34 cellular contexts compared by ENCODE assay signal in the genomic region with DNA sequence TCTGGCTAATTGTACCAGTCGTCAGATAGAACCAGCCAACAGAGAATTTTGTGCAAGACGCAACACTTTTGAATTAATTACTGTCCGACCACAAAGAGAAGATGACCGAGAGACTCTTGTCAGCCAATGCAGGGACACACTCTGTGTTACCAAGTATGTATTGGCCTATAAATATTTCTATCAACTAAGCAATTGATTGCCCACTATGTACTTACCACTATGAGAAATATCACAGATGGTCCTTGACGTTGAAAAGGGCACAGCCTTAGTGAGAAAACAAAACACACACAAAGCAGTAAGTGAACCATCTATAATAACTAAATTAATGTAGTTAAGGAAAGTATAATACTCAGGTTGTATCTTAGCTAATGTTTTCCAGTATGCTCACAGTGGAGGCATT.
"Had no signal": no experiment of that assay in that cellular context is flagged by ENCODE, and none has a peak within 500 bp of the region (broad histone marks: within the 10 kb centered on the region; RNA-seq: fewer than 3 reads in every experiment).

No MANE protein-coding gene starts in this region.

- H3K9me3 ChIP-seq: adrenal gland, ascending aorta, colonic mucosa had no signal

- H3K27ac Mint-ChIP-seq: activated CD4-positive, alpha-beta memory T cell treated with anti-CD3 and anti-CD28 coated beads for 36 hours; activated CD4-positive, alpha-beta T cell treated with anti-CD3 and anti-CD28 coated beads for 36 hours; activated CD4-positive, alpha-beta T cell treated with anti-CD3 and anti-CD28 coated beads, Interleukin-2, amount 10 ng/mL, durations not matched to agents 24 days and 14 days; activated CD8-positive, alpha-beta memory T cell treated with anti-CD3 and anti-CD28 coated beads, Interleukin-2, amount 10 ng/mL, durations not matched to agents 7 days and 5 days; activated CD8-positive, alpha-beta T cell treated with anti-CD3 and anti-CD28 coated beads, Interleukin-2, amount 10 ng/mL, durations not matched to agents 7 days and 5 days; activated naive CD4-positive, alpha-beta T cell treated with anti-CD3 and anti-CD28 coated beads, Interleukin-2, amount 50 U/mL, for 24 hours; activated naive CD8-positive, alpha-beta T cell treated with anti-CD3 and anti-CD28 coated beads for 36 hours; activated naive CD8-positive, alpha-beta T cell treated with anti-CD3 and anti-CD28 coated beads, Interleukin-2, amount 50 U/mL, for 24 hours; activated T-helper 1 cell treated with anti-CD3 and anti-CD28 coated beads, Interleukin-12 subunit alpha, Interleukin-12 subunit beta, Interleukin-2, Interleukin-4 antibody, amounts not matched to agents 30 ng/mL and 10 ng/mL and 1 ng/mL, durations not matched to agents 14 hours and 24 hours and 36 hours; T-helper 17 cell; T-helper 2 cell treated with Interferon-gamma antibody and Interleukin-4, amounts not matched to agents 5 μg/mL and 100 μg/mL, for 36 hours had no signal

- FAIRE-seq: endometrium, frontal cortex had no signal

- H3K4me3 ChIP-seq: adrenal gland, ascending aorta, cardiac muscle cell, colonic mucosa had no signal

- H3K4me1 Mint-ChIP-seq: activated CD4-positive, alpha-beta T cell treated with anti-CD3 and anti-CD28 coated beads for 36 hours; activated CD8-positive, alpha-beta memory T cell treated with anti-CD3 and anti-CD28 coated beads, Interleukin-2, amount 10 ng/mL, durations not matched to agents 7 days and 5 days; activated naive CD4-positive, alpha-beta T cell treated with anti-CD3 and anti-CD28 coated beads, Interleukin-2, amount 50 U/mL, for 24 hours; activated naive CD8-positive, alpha-beta T cell treated with anti-CD3 and anti-CD28 coated beads, Interleukin-2, amount 50 U/mL, for 24 hours; T-helper 17 cell had no signal

- H3K9me3 Mint-ChIP-seq: activated CD4-positive, alpha-beta memory T cell treated with anti-CD3 and anti-CD28 coated beads for 36 hours; activated CD4-positive, alpha-beta T cell treated with anti-CD3 and anti-CD28 coated beads, Interleukin-2, amount 10 ng/mL, durations not matched to agents 24 days and 14 days; activated naive CD4-positive, alpha-beta T cell treated with anti-CD3 and anti-CD28 coated beads, Interleukin-2, amount 50 U/mL, for 24 hours; activated naive CD8-positive, alpha-beta T cell treated with anti-CD3 and anti-CD28 coated beads for 36 hours; activated naive CD8-positive, alpha-beta T cell treated with anti-CD3 and anti-CD28 coated beads, Interleukin-2, amount 50 U/mL, for 24 hours; activated T-helper 1 cell treated with anti-CD3 and anti-CD28 coated beads, Interleukin-12 subunit alpha, Interleukin-12 subunit beta, Interleukin-2, Interleukin-4 antibody, amounts not matched to agents 30 ng/mL and 10 ng/mL and 1 ng/mL, durations not matched to agents 14 hours and 24 hours and 36 hours; T-helper 2 cell treated with Interferon-gamma antibody and Interleukin-4, amounts not matched to agents 5 μg/mL and 100 μg/mL, for 36 hours had no signal

- DNase-seq: activated CD4-positive, alpha-beta memory T cell treated with anti-CD3 and anti-CD28 coated beads for 36 hours; activated CD4-positive, alpha-beta T cell treated with anti-CD3 and anti-CD28 coated beads for 36 hours; activated CD4-positive, alpha-beta T cell treated with anti-CD3 and anti-CD28 coated beads, Interleukin-2, amount 10 ng/mL, durations not matched to agents 24 days and 14 days; activated CD4-positive, CD25-positive, alpha-beta regulatory T cell; activated CD4-positive, CD25-positive, alpha-beta regulatory T cell treated with anti-CD3 and anti-CD28 coated beads, Interleukin-2, amount 50 U/mL, for 72 hours; activated CD8-positive, alpha-beta memory T cell treated with anti-CD3 and anti-CD28 coated beads, Interleukin-2, amount 10 ng/mL, durations not matched to agents 7 days and 5 days; activated CD8-positive, alpha-beta memory T cell treated with anti-CD3 and anti-CD28 coated beads, Interleukin-2, amount 50 U/mL, for 4 hours; activated CD8-positive, alpha-beta T cell treated with anti-CD3 and anti-CD28 coated beads, Interleukin-2, amount 10 ng/mL, durations not matched to agents 7 days and 5 days; activated gamma-delta T cell treated with Interleukin-2 at 50 U/mL for 16 hours; activated naive CD4-positive, alpha-beta T cell treated with Interleukin-2 at 50 U/mL for 16 hours; activated naive CD8-positive, alpha-beta T cell treated with anti-CD3 and anti-CD28 coated beads for 36 hours; activated naive CD8-positive, alpha-beta T cell treated with anti-CD3 and anti-CD28 coated beads, Interleukin-2, amount 50 U/mL, for 24 hours; activated T-cell treated with anti-CD3 and anti-CD28 coated beads, Interleukin-2, amount 50 U/mL, for 1 hour; activated T-cell treated with anti-CD3 and anti-CD28 coated beads, Interleukin-2, amount 50 U/mL, for 48 hours; adrenal gland; amygdala; central memory CD4-positive, alpha-beta T cell; cerebellar nuclear complex; colonic mucosa; effector CD8-positive, alpha-beta T cell; head of caudate nucleus; hippocampal formation; T-helper 1 cell; T-helper 17 cell; T1000; WERI-Rb-1 had no signal

- H3K27me3 ChIP-seq: adrenal gland, ascending aorta, cardiac muscle cell, colonic mucosa had no signal

- H3K27me3 Mint-ChIP-seq: activated CD4-positive, alpha-beta memory T cell treated with anti-CD3 and anti-CD28 coated beads for 36 hours; activated CD4-positive, alpha-beta T cell treated with anti-CD3 and anti-CD28 coated beads for 36 hours; activated CD4-positive, alpha-beta T cell treated with anti-CD3 and anti-CD28 coated beads, Interleukin-2, amount 10 ng/mL, durations not matched to agents 24 days and 14 days; activated CD8-positive, alpha-beta memory T cell treated with anti-CD3 and anti-CD28 coated beads, Interleukin-2, amount 10 ng/mL, durations not matched to agents 7 days and 5 days; activated naive CD4-positive, alpha-beta T cell treated with anti-CD3 and anti-CD28 coated beads, Interleukin-2, amount 50 U/mL, for 24 hours; activated naive CD8-positive, alpha-beta T cell treated with anti-CD3 and anti-CD28 coated beads for 36 hours; activated naive CD8-positive, alpha-beta T cell treated with anti-CD3 and anti-CD28 coated beads, Interleukin-2, amount 50 U/mL, for 24 hours; T-helper 17 cell had no signal

- H3K4me3 Mint-ChIP-seq: activated CD4-positive, alpha-beta memory T cell treated with anti-CD3 and anti-CD28 coated beads for 36 hours; activated CD4-positive, alpha-beta T cell treated with anti-CD3 and anti-CD28 coated beads for 36 hours; activated CD4-positive, alpha-beta T cell treated with anti-CD3 and anti-CD28 coated beads, Interleukin-2, amount 10 ng/mL, durations not matched to agents 24 days and 14 days; activated CD8-positive, alpha-beta memory T cell treated with anti-CD3 and anti-CD28 coated beads, Interleukin-2, amount 10 ng/mL, durations not matched to agents 7 days and 5 days; activated CD8-positive, alpha-beta T cell treated with anti-CD3 and anti-CD28 coated beads, Interleukin-2, amount 10 ng/mL, durations not matched to agents 7 days and 5 days; activated naive CD4-positive, alpha-beta T cell treated with anti-CD3 and anti-CD28 coated beads, Interleukin-2, amount 50 U/mL, for 24 hours; activated naive CD8-positive, alpha-beta T cell treated with anti-CD3 and anti-CD28 coated beads for 36 hours; activated naive CD8-positive, alpha-beta T cell treated with anti-CD3 and anti-CD28 coated beads, Interleukin-2, amount 50 U/mL, for 24 hours; activated T-helper 1 cell treated with anti-CD3 and anti-CD28 coated beads, Interleukin-12 subunit alpha, Interleukin-12 subunit beta, Interleukin-2, Interleukin-4 antibody, amounts not matched to agents 30 ng/mL and 10 ng/mL and 1 ng/mL, durations not matched to agents 14 hours and 24 hours and 36 hours; T-helper 17 cell; T-helper 2 cell treated with Interferon-gamma antibody and Interleukin-4, amounts not matched to agents 5 μg/mL and 100 μg/mL, for 36 hours had no signal

- ATAC-seq: activated CD4-positive, alpha-beta T cell treated with anti-CD3 and anti-CD28 coated beads for 36 hours; activated CD8-positive, alpha-beta memory T cell treated with anti-CD3 and anti-CD28 coated beads, Interleukin-2, amount 10 ng/mL, durations not matched to agents 7 days and 5 days; activated CD8-positive, alpha-beta T cell treated with anti-CD3 and anti-CD28 coated beads, Interleukin-2, amount 10 ng/mL, durations not matched to agents 7 days and 5 days; activated naive CD8-positive, alpha-beta T cell treated with anti-CD3 and anti-CD28 coated beads, Interleukin-2, amount 50 U/mL, for 24 hours; esophagus mucosa; T-helper 17 cell had no signal

- H3K36me3 Mint-ChIP-seq: activated naive CD4-positive, alpha-beta T cell treated with anti-CD3 and anti-CD28 coated beads, Interleukin-2, amount 50 U/mL, for 24 hours had no signal

- H3K4me1 ChIP-seq: adrenal gland, ascending aorta, colonic mucosa had no signal

- H3K36me3 ChIP-seq: adrenal gland, ascending aorta, colonic mucosa had no signal

- H3K27ac ChIP-seq: adrenal gland, ascending aorta, cardiac muscle cell, colonic mucosa, WERI-Rb-1 had no signal
